In the genomic region with DNA sequence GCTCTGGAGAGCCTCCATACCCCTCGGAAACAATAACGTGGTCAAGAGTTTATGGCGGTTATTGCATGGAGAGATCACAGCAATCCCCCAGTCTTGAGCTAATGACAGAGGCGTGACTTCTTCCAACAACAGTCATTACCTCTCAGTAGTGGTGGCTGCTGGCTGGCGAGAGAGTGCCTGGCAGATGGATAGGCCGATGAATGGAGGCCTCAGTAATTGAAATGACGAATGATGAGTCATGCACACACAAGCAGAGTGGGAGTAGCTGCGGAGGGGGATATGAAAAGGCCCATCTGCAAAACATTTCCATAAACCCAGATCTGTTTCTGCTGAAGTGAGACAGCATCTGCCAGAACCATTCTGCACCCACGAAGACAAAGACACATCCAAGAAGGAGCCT, we compare ENCODE assay signal across 8 cellular contexts.
DNase-seq lines count a peak whose midpoint lies in the region; ATAC-seq and TF ChIP-seq lines count a peak whose summit lies in the region.

No MANE protein-coding gene starts in this region.

- TF ChIP-seq CTCF in omental fat pad (IDR thresholded peaks at IDR 0.05): no peak

- ATAC-seq in omental fat pad (ENCODE audit: low FRiP score): peak; percentile 78
- ATAC-seq in GM21367 (IDR thresholded peaks at IDR 0.05; ENCODE audit: unreplicated experiment): no peak
- no peak for ATAC-seq in GM21786 (IDR thresholded peaks at IDR 0.05; ENCODE audit: unreplicated experiment)
- ATAC-seq in GM18907 (IDR thresholded peaks at IDR 0.05; ENCODE audit: unreplicated experiment): no peak

- peak; percentile 86 for DNase-seq in EL
- peak; percentile 90 for DNase-seq in NCI-H748 (lab: John Stamatoyannopoulos, UW; ENCODE audit: unreplicated experiment)
- DNase-seq in epidermal melanocyte (ENCODE audit: insufficient read length, low spot score): peak; percentile 42
- no peak for DNase-seq in omental fat pad (ENCODE audit: low spot score)
- no peak for DNase-seq in NCI-H1048 (lab: John Stamatoyannopoulos, UW)

Comparison
In these comparisons a context has a peak if more than half of its experiments do, and no peak if none do; other contexts are left out.
1. DNase-seq: peak in EL (single experiment), NCI-H748 (single experiment) and epidermal melanocyte (single experiment); none in omental fat pad (single experiment) and NCI-H1048 (single experiment).